In the genomic region with DNA sequence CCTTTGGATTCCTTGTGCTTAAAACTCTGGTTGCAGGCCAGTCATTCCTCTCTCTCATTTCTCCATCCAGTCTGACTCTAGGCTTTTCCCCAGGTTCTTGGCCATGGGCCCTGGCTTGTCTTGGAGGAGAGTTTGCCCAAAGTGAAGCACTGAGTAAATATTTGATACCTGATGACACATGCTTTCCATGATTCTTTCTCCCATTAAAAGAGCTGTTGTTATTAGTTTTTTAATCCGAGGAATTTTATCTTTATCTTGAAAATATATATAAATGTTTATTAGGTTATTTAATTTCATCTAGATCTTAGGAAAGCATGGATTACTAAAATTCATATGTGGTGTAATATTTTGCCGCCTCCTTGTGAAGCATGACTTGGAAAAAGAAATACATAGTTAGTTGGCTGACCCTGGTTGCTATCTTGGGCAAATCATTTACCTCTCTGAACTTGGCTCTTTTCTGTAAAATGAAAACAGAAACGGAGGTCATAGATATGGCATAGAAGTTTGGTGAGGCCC, we compare ENCODE assay signal across 12 cellular contexts.
DNase-seq lines count a peak whose midpoint lies in the region; ATAC-seq and TF ChIP-seq lines count a peak whose summit lies in the region.
"Had no signal": no experiment of that assay in that cellular context is flagged by ENCODE, and none has a peak within 500 bp of the region (broad histone marks: within the 10 kb centered on the region; RNA-seq: fewer than 3 reads in every experiment).

No MANE protein-coding gene starts in this region.

- ATAC-seq in GM21526 (IDR thresholded peaks at IDR 0.05; ENCODE audit: low FRiP score, unreplicated experiment) = no peak
- no peak for ATAC-seq in HG03439 (IDR thresholded peaks at IDR 0.05; ENCODE audit: unreplicated experiment)
- ATAC-seq: stimulated activated naive CD8-positive, alpha-beta T cell treated with anti-CD3 and anti-CD28 coated beads, Interleukin-15, Interleukin-2, amounts not matched to agents 100 U/mL and 50 U/mL, for 24 hours had no signal

- no TSS peak for BruUV-seq in PC-9 (replicated peaks; lab: Mats Ljungman, UMichigan)

- no peak overlapping the region for H2AFZ ChIP-seq in PC-9

- H3K27me3 ChIP-seq in PC-9 (ENCODE audit: insufficient read depth, low read depth) = no peaks in the 10 kb centered on the region
- H3K27me3 ChIP-seq: Peyer's patch had no signal

- no peak overlapping the region for H3K4me2 ChIP-seq in PC-9

- no peak overlapping the region for H3K4me3 ChIP-seq in PC-9
- H3K4me3 ChIP-seq: Peyer's patch had no signal

- CTCF ChIA-PET in PC-9 (lab: Charles Lee) = no interaction called here
- CTCF ChIA-PET in HEK293T (lab: Yijun Ruan, JAX) = no interaction called here

- POLR2A ChIA-PET in PC-9 (lab: Charles Lee; ENCODE audit: unreplicated experiment) (no interaction called here), HEK293T (lab: Yijun Ruan, JAX) (no interaction called here)

- intact Hi-C loops in PC-9 (cut with micrococcal nuclease; ENCODE audit: unreplicated experiment) = no loop called here

- TF ChIP-seq CTCF in AG09319 (IDR thresholded peaks at IDR 0.05; ENCODE audit: low read depth, low read length) = no peak
- TF ChIP-seq CTCF in PC-9 (conservative IDR thresholded peaks at IDR 0.05) = no peak

- peaks cover 3% of the 10 kb centered on the region for H3K9me3 ChIP-seq in PC-9 (ENCODE audit: insufficient read depth, low read depth)
- H3K9me3 ChIP-seq: Peyer's patch had no signal

- 0 out of 2 replicates have a peak, but pooled peaks cover 3% of the 10 kb centered on the region for H3K36me3 ChIP-seq in PC-9 (ENCODE audit: low read depth)
- H3K36me3 ChIP-seq: Peyer's patch had no signal

- H4K20me1 ChIP-seq in PC-9 (ENCODE audit: insufficient read depth) = no peaks in the 10 kb centered on the region

- peaks cover 61% of the 10 kb centered on the region for H3K4me1 ChIP-seq in PC-9 (replicated peaks; ENCODE audit: insufficient read depth)
- H3K4me1 ChIP-seq: Peyer's patch had no signal

- H3K27ac ChIP-seq in PC-9 = peak overlapping the region; percentile 4; the same call in 1 of the 2 replicates
- H3K27ac ChIP-seq: Peyer's patch had no signal

- peaks cover 12% of the 10 kb centered on the region; the same call in 1 of the 2 replicates for H3F3A ChIP-seq in PC-9 (ENCODE audit: insufficient read depth, low read depth)

- no peaks in the 10 kb centered on the region for H3K79me2 ChIP-seq in PC-9 (ENCODE audit: low read depth)

- DNase-seq in AG09319 (ENCODE audit: extremely low read depth, low read depth) (peak; percentile 77), PC-9 (peak; percentile 21 to 73), fibroblast of gingiva (ENCODE audit: low read depth) (peak; percentile 85), non-pigmented ciliary epithelial cell (ENCODE audit: low read depth) (peak; percentile 60), GF-D8 (lab: John Stamatoyannopoulos, UW) (no peak), HEK293T (ENCODE audit: extremely low spot score) (no peak)
- DNase-seq: activated CD4-positive, alpha-beta T cell treated with anti-CD3 and anti-CD28 coated beads, Interleukin-2, amount 50 U/mL, for 48 hours; Kasumi-1; Peyer's patch; stimulated activated naive CD8-positive, alpha-beta T cell treated with anti-CD3 and anti-CD28 coated beads, Interleukin-15, Interleukin-2, amounts not matched to agents 100 U/mL and 50 U/mL, for 24 hours had no signal

- no peaks in the 10 kb centered on the region for H3K9me2 ChIP-seq in PC-9 (ENCODE audit: insufficient read depth)

TF ChIP-seq in HEK293T, 16 proteins besides CTCF, POLR2A, EP300 and RAD21:
- TF ChIP-seq BHLHE40 (IDR thresholded peaks at IDR 0.05; ENCODE audit: borderline replicate concordance) = no peak
- no peak for TF ChIP-seq LEF1 (IDR thresholded peaks at IDR 0.05; ENCODE audit: borderline replicate concordance)
- no peak for TF ChIP-seq SP1 (IDR thresholded peaks at IDR 0.05)
- no peak for TF ChIP-seq FOXK2 (IDR thresholded peaks at IDR 0.05)
- no peak for TF ChIP-seq PKNOX1 (IDR thresholded peaks at IDR 0.05)
- TF ChIP-seq FOXM1 (IDR thresholded peaks at IDR 0.05; ENCODE audit: borderline replicate concordance) = no peak
- no peak for TF ChIP-seq ELF4 (IDR thresholded peaks at IDR 0.05)
- no peak for TF ChIP-seq FOXA1 (IDR thresholded peaks at IDR 0.05)
- TF ChIP-seq ZNF384 (IDR thresholded peaks at IDR 0.05) = no peak
- TF ChIP-seq HDGF (IDR thresholded peaks at IDR 0.05; ENCODE audit: borderline replicate concordance) = no peak
- TF ChIP-seq CTBP1 (IDR thresholded peaks at IDR 0.05; ENCODE audit: borderline replicate concordance) = no peak
- TF ChIP-seq NFRKB (IDR thresholded peaks at IDR 0.05) = no peak
- TF ChIP-seq SUZ12 (IDR thresholded peaks at IDR 0.05) = no peak
- no peak for TF ChIP-seq ARNT (IDR thresholded peaks at IDR 0.05)
- TF ChIP-seq L3MBTL2 (conservative IDR thresholded peaks at IDR 0.05) = no peak
- TF ChIP-seq TARDBP (IDR thresholded peaks at IDR 0.05) = no peak

Comparison
In these comparisons a context has a peak if more than half of its experiments do, and no peak if none do; other contexts are left out.
1. DNase-seq: peak in AG09319 (single experiment), PC-9 (2 of 2), fibroblast of gingiva (single experiment) and non-pigmented ciliary epithelial cell (single experiment); none in GF-D8 (single experiment) and HEK293T (single experiment).